13 cellular contexts compared by ENCODE assay signal in genomic region chr7:68684246-68684850, GRCh38.
DNase-seq lines count a peak whose midpoint lies in the region; ATAC-seq and TF ChIP-seq lines count a peak whose summit lies in the region.
"Had no signal": no experiment of that assay in that cellular context is flagged by ENCODE, and none has a peak within 500 bp of the region (broad histone marks: within the 10 kb centered on the region; RNA-seq: fewer than 3 reads in every experiment).

No MANE protein-coding gene starts in this region.

- peaks cover 11% of the 10 kb centered on the region for H3K9me3 ChIP-seq in adipocyte (ENCODE audit: control insufficient read depth, low read length)
- H3K9me3 ChIP-seq: BLaER1, prostate gland had no signal

- H3K36me3 ChIP-seq in adipocyte (ENCODE audit: control insufficient read depth, insufficient read depth, low read length, severe bottlenecking) = no peaks in the 10 kb centered on the region
- H3K36me3 ChIP-seq: BLaER1, prostate gland had no signal

- no peaks in the 10 kb centered on the region for H3K4me1 ChIP-seq in adipocyte (ENCODE audit: control insufficient read depth, insufficient read depth, low read length)
- H3K4me1 ChIP-seq: BLaER1, prostate gland had no signal

- no peak for ATAC-seq in GM21447 (IDR thresholded peaks at IDR 0.05; ENCODE audit: unreplicated experiment)
- ATAC-seq in GM18873 (IDR thresholded peaks at IDR 0.05; ENCODE audit: low FRiP score, unreplicated experiment) = no peak
- ATAC-seq in GM18505 (IDR thresholded peaks at IDR 0.05; ENCODE audit: unreplicated experiment) = no peak

- H3K4me3 ChIP-seq in adipocyte (ENCODE audit: low read length) = no peak overlapping the region
- H3K4me3 ChIP-seq: BLaER1, lung, prostate gland had no signal

- H3K9ac ChIP-seq in adipocyte (ENCODE audit: low read length) = no peak overlapping the region
- H3K9ac ChIP-seq: BLaER1 had no signal

- DNase-seq in Caki2 (ENCODE audit: low read depth) = peak; percentile 33
- peak; percentile 28 to 44 for DNase-seq in NCI-H1930 (lab: John Stamatoyannopoulos, UW)
- peak; percentile 30 for DNase-seq in adipocyte (ENCODE audit: low read depth)
- DNase-seq in left kidney (ENCODE audit: low read depth, low spot score) = peak; percentile 20
- DNase-seq in DMS53 (lab: John Stamatoyannopoulos, UW) = no peak
- DNase-seq: T-helper 9 cell, trophoblast cell had no signal

- no peaks in the 10 kb centered on the region for H3K27me3 ChIP-seq in adipocyte (replicated peaks; ENCODE audit: control insufficient read depth, insufficient read depth, low read length)
- H3K27me3 ChIP-seq: BLaER1 had no signal

- in situ Hi-C loops in Caki2 (cut with HindIII; ENCODE audit: low pct_unique_long_range_greater_than_20kb, low sequenced_read_pairs) = no loop called here

- no peak for TF ChIP-seq POLR2A in GM18505 (IDR thresholded peaks at IDR 0.05; ENCODE audit: borderline replicate concordance, extremely low read depth, insufficient read depth, insufficient read length)
